Comparison of ENCODE assay signal across 8 cellular contexts in the genomic region with DNA sequence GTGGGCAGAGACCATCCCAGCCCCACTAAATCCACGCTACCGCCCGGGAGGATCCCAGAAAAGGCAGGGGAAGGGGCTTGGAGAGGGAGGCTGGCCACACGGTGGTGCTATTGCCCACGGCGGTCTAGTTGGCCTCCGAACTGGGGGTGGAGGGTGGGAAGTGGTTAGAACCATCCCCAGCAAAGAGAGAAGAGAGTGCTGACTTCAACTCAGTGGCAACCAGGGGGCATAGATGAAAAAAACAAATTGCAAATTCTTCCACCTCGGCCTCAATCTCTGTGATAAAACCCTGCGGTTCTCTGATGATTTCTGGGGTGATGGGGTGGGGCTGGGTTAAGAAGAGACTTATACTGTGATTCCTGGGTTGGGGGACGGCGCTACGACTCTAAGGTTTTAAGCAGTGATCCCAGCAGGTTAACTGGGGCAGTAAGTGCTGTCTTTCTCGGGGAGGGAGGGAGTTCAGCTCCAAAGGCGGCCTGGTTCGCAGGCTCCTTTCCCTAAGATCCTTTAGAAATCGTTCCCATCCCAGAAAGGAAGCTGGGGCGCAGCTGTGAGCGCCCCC.
A peak's percentile ranks its signal among the peaks of the same experiment; 100 is the strongest.
DNase-seq lines count a peak whose midpoint lies in the region; ATAC-seq and TF ChIP-seq lines count a peak whose summit lies in the region.

No MANE protein-coding gene starts in this region.

- ATAC-seq in gastrocnemius medialis = peak; percentile 68 to 80
- no peak for ATAC-seq in GM19324 (IDR thresholded peaks at IDR 0.05; ENCODE audit: low FRiP score, unreplicated experiment)

- H3K4me1 ChIP-seq in HEK293 (ENCODE audit: control insufficient read depth, insufficient read depth, low read length) (no peaks in the 10 kb centered on the region), iPS-15b (ENCODE audit: control insufficient read depth, insufficient read depth, low read length) (peaks cover 8% of the 10 kb centered on the region), gastrocnemius medialis (peaks cover 3 to 12% of the 10 kb centered on the region in 2 donors)

- in situ Hi-C loops in gastrocnemius medialis (cut with MboI; ENCODE audit: low sequenced_read_pairs in 4 of 4) = loop anchor here (10.0 to 25.0 kb wide), 6 partner anchors 251 to 1031 kb away; partner anchors contain the start of genes ZEB1 (in 4 of the 4) and ZNF438 (in 1 of the 4)

- POLR2A ChIA-PET in HEK293 (lab: Yijun Ruan, JAX) (interaction anchor here (0.9 kb wide), 1 partner anchor 707 kb away, joined by 3 read pairs; no protein-coding TSS in a partner anchor), MCF 10A (lab: Yijun Ruan, JAX) (interaction anchor here (1.7 kb wide), 1 partner anchor 534 kb away, joined by 3 read pairs; the partner anchor contains the start of gene ZEB1)

- no peak overlapping the region for H3K4me3 Mint-ChIP-seq in MCF 10A (ENCODE audit: unreplicated experiment)

- H3K4me3 ChIP-seq in HEK293 (ENCODE audit: low read depth, low read length) (no peak overlapping the region), WERI-Rb-1 (ENCODE audit: low read depth, low read length) (peak overlapping the region; percentile 69), iPS-15b (ENCODE audit: low read depth, low read length) (peak overlapping the region; percentile 37), gastrocnemius medialis (peak overlapping the region; percentile 55 to 91 (median 77))

- H3K36me3 ChIP-seq in HEK293 (ENCODE audit: control insufficient read depth in 2 of 2, insufficient read depth in 1 of 2, low read length in 2 of 2) (no peaks in the 10 kb centered on the region), WERI-Rb-1 (no peaks in the 10 kb centered on the region), iPS-15b (ENCODE audit: control insufficient read depth, insufficient read depth, low read length) (no peaks in the 10 kb centered on the region), gastrocnemius medialis (no peaks in the 10 kb centered on the region)

- CTCF ChIA-PET in HEK293 (lab: Yijun Ruan, JAX) = interaction anchor here (0.7 to 2.0 kb wide), 19 partner anchors 10 to 1329 kb away, joined by 3 to 8 read pairs (median 4); partner anchors contain the start of gene ZNF438
- CTCF ChIA-PET in MCF 10A (lab: Yijun Ruan, JAX) = interaction anchor here (0.8 kb wide), 3 partner anchors 23 to 549 kb away, joined by 3 to 5 read pairs (median 3); no protein-coding TSS in a partner anchor

- TF ChIP-seq CTCF in HEK293 (tag by site-specific recombination; IDR thresholded peaks at IDR 0.05) (0 out of 2 replicates have a peak, but pooled peaks have one; percentile 38), WERI-Rb-1 (IDR thresholded peaks at IDR 0.05; ENCODE audit: low read depth, low read length) (peak; percentile 71), MCF 10A (IDR thresholded peaks at IDR 0.05; ENCODE audit: unreplicated experiment) (peak; percentile 73), gastrocnemius medialis (IDR thresholded peaks at IDR 0.05 in 4 of 5, conservative IDR thresholded peaks at IDR 0.05 in 1 of 5) (peak; percentile 82 to 92 (median 91))

- no peak for TF ChIP-seq POLR2A in gastrocnemius medialis (IDR thresholded peaks at IDR 0.05)

- H3K27ac ChIP-seq in HEK293 (ENCODE audit: extremely low read depth, low read depth, low read length) (no peak overlapping the region), WERI-Rb-1 (no peak overlapping the region), gastrocnemius medialis (peak overlapping the region; percentile 82 to 90 (median 87))

- H3K9me3 Mint-ChIP-seq in MCF 10A (ENCODE audit: unreplicated experiment) = no peaks in the 10 kb centered on the region

- H3K27me3 Mint-ChIP-seq in MCF 10A (ENCODE audit: insufficient read depth, unreplicated experiment) = no peaks in the 10 kb centered on the region

- no TSS peak for BruUV-seq in MCF 10A (replicated peaks; lab: Mats Ljungman, UMichigan)

- H3K9ac ChIP-seq in iPS-15b (ENCODE audit: low read depth, low read length) = no peak overlapping the region

- H3K27me3 ChIP-seq in WERI-Rb-1 (ENCODE audit: insufficient read depth, low read depth, severe bottlenecking) = no peaks in the 10 kb centered on the region
- peaks cover 36% of the 10 kb centered on the region for H3K27me3 ChIP-seq in iPS-15b (ENCODE audit: control insufficient read depth, insufficient read depth, low read length)
- H3K27me3 ChIP-seq in gastrocnemius medialis = no peaks in the 10 kb centered on the region

- intact Hi-C loops in MCF 10A (cut with micrococcal nuclease) (loop anchor here (1.0 to 5.0 kb wide), 3 partner anchors 533 to 1024 kb away; partner anchors contain the start of gene ZEB1), gastrocnemius medialis (cut with DNase I; ENCODE audit: low total_unique reads) (loop anchor here (1.0 to 10.0 kb wide), 7 partner anchors 247 to 1025 kb away; partner anchors contain the start of genes ZEB1 and ZNF438)

- DNase-seq in DMS114 treated with DMSO at 0.1 percent for 48 hours (lab: John Stamatoyannopoulos, UW; ENCODE audit: unreplicated experiment) = peak; percentile 36
- peak; percentile 57 for DNase-seq in NCI-H2171 (lab: John Stamatoyannopoulos, UW)
- peak; percentile 82 for DNase-seq in WERI-Rb-1
- DNase-seq in MCF 10A (ENCODE audit: unreplicated experiment) = peak; percentile 54
- peak; percentile 77 to 81 for DNase-seq in gastrocnemius medialis

- H3K9me3 ChIP-seq in HEK293 (ENCODE audit: control insufficient read depth, insufficient read depth, low read depth, low read length) = no peaks in the 10 kb centered on the region
- H3K9me3 ChIP-seq in WERI-Rb-1 (ENCODE audit: severe bottlenecking) = no peaks in the 10 kb centered on the region
- H3K9me3 ChIP-seq in iPS-15b (ENCODE audit: control insufficient read depth, insufficient read depth, low read length) = no peaks in the 10 kb centered on the region
- H3K9me3 ChIP-seq in gastrocnemius medialis = no peaks in the 10 kb centered on the region

- peaks cover 24% of the 10 kb centered on the region for H3K4me1 Mint-ChIP-seq in MCF 10A (ENCODE audit: insufficient read depth, unreplicated experiment)

- H3K36me3 Mint-ChIP-seq in MCF 10A (ENCODE audit: insufficient read depth, unreplicated experiment) = no peaks in the 10 kb centered on the region

- H3K27ac Mint-ChIP-seq in MCF 10A (ENCODE audit: low read depth, unreplicated experiment) = no peak overlapping the region

TF ChIP-seq in HEK293, 187 proteins besides CTCF, POLR2A, EP300 and RAD21 (continues in another document):
- TF ChIP-seq ZNF530 (tag by site-specific recombination; IDR thresholded peaks at IDR 0.05; ENCODE audit: low read depth) (no peak), ZNF311 (tag by site-specific recombination; IDR thresholded peaks at IDR 0.05; ENCODE audit: borderline replicate concordance) (no peak), ZEB2 (tag by site-specific recombination; IDR thresholded peaks at IDR 0.05) (0 out of 2 replicates have a peak, but pooled peaks have one; percentile 21), ZNF76 (tag by site-specific recombination; IDR thresholded peaks at IDR 0.05; ENCODE audit: borderline replicate concordance, low read depth) (no peak), GLIS2 (tag by site-specific recombination; IDR thresholded peaks at IDR 0.05) (peak; percentile 64), ZNF423 (tag by site-specific recombination; IDR thresholded peaks at IDR 0.05) (no peak), TRIM28 (IDR thresholded peaks at IDR 0.05; ENCODE audit: borderline replicate concordance, low read length) (no peak), PATZ1 (tag by site-specific recombination; IDR thresholded peaks at IDR 0.05) (peak; percentile 59), ZBTB17 (tag by site-specific recombination; IDR thresholded peaks at IDR 0.05) (peak; percentile 45; the same call in 1 of the 2 replicates), ZNF654 (tag by site-specific recombination; IDR thresholded peaks at IDR 0.05; ENCODE audit: low read depth) (peak; percentile 93), ZFHX2 (tag by site-specific recombination; conservative IDR thresholded peaks at IDR 0.05) (peak; percentile 63; the same call in 1 of the 2 replicates), ZBTB8A (tag by site-specific recombination; IDR thresholded peaks at IDR 0.05) (peak; percentile 24; the same call in 1 of the 2 replicates), KLF1 (tag by site-specific recombination; IDR thresholded peaks at IDR 0.05) (0 out of 2 replicates have a peak, but pooled peaks have one; percentile 9), ZBTB48 (tag by site-specific recombination; IDR thresholded peaks at IDR 0.05) (0 out of 2 replicates have a peak, but pooled peaks have one; percentile 14), ZNF341 (tag by site-specific recombination; IDR thresholded peaks at IDR 0.05; ENCODE audit: low read depth) (0 out of 2 replicates have a peak, but pooled peaks have one; percentile 27)

Comparison
In these comparisons a context has a peak if more than half of its experiments do, and no peak if none do; other contexts are left out.
1. H3K27ac ChIP-seq: peak in gastrocnemius medialis (4 of 4); none in HEK293 (single experiment) and WERI-Rb-1 (single experiment).
2. CTCF ChIP-seq: peak in every context shown above with its lines; median percentile 91 in gastrocnemius medialis; 73 in MCF 10A; 71 in WERI-Rb-1; 38 in HEK293.
3. Peak in every context shown above with its lines, with median percentiles within 50 percentile points of each other: DNase-seq.